Comparison of ENCODE assay signal across 10 cellular contexts in genomic region chr10:59873924-59874323, GRCh38. TPM values are rescaled to one million over a fixed set of nuclear protein-coding genes. Genes with fewer than 3 reads are reported as not detected.
A peak's percentile ranks its signal among the peaks of the same experiment; 100 is the strongest.
DNase-seq lines count a peak whose midpoint lies in the region; ATAC-seq and TF ChIP-seq lines count a peak whose summit lies in the region.
"Had no signal": no experiment of that assay in that cellular context is flagged by ENCODE, and none has a peak within 500 bp of the region (broad histone marks: within the 10 kb centered on the region; RNA-seq: fewer than 3 reads in every experiment).

No MANE protein-coding gene starts in this region.

- peak; percentile 69 for ATAC-seq in GM21528 (IDR thresholded peaks at IDR 0.05; ENCODE audit: low FRiP score, unreplicated experiment)
- peak; percentile 87 for ATAC-seq in HG03354 (IDR thresholded peaks at IDR 0.05; ENCODE audit: poor library complexity, severe bottlenecking, unreplicated experiment)
- ATAC-seq in left cardiac atrium, result no peak
- ATAC-seq: Panc1 had no signal

- H3K36me3 ChIP-seq in vagina (no peaks in the 10 kb centered on the region), spleen (no peaks in the 10 kb centered on the region)

- in situ Hi-C loops in GM13976 (cut with MboI; ENCODE audit: low sequenced_read_pairs, unreplicated experiment), result loop anchor here (25.0 kb wide), 1 partner anchor 163 kb away; no protein-coding TSS in a partner anchor

- H3K27me3 ChIP-seq in vagina (no peaks in the 10 kb centered on the region), spleen (replicated peaks in 1 of 7) (no peaks in the 10 kb centered on the region)

- TF ChIP-seq POLR2A in vagina (IDR thresholded peaks at IDR 0.05) (no peak), spleen (IDR thresholded peaks at IDR 0.05) (no peak)

- DNase-seq in GM13976 (ENCODE audit: low spot score) (peak; percentile 44), germinal center (ENCODE audit: low spot score) (peak; percentile 56), mesenteric fat pad (ENCODE audit: low spot score) (no peak), vagina (ENCODE audit: extremely low spot score in 2 of 2) (no peak), spleen (no peak), left cardiac atrium (no peak)
- DNase-seq: activated CD4-positive, alpha-beta T cell treated with anti-CD3 and anti-CD28 coated beads, Interleukin-2, amount 50 U/mL, for 48 hours had no signal

- H3K4me3 ChIP-seq in vagina, result no peak overlapping the region
- no peak overlapping the region for H3K4me3 ChIP-seq in spleen

- H3K27ac ChIP-seq in vagina (no peak overlapping the region), spleen (peak overlapping the region in 1 of 8 donors; percentile 52)

- intact Hi-C loops in vagina (cut with DNase I) (no loop called here), spleen (cut with DNase I; ENCODE audit: low total_unique reads) (no loop called here), left cardiac atrium (cut with DNase I) (no loop called here)

- H3K4me1 ChIP-seq in vagina, result peaks cover 66% of the 10 kb centered on the region
- H3K4me1 ChIP-seq in spleen, result peaks cover 15 to 76% (median 49%) of the 10 kb centered on the region in 6 donors

- TF ChIP-seq CTCF in GM13976 (IDR thresholded peaks at IDR 0.05; ENCODE audit: borderline replicate concordance, control extremely low read depth, extremely low read depth, insufficient read depth, missing control alignments) (no peak), vagina (IDR thresholded peaks at IDR 0.05) (no peak), spleen (IDR thresholded peaks at IDR 0.05 in 8 of 11, conservative IDR thresholded peaks at IDR 0.05 in 3 of 11) (no peak)

- H3K9me3 ChIP-seq in vagina (no peaks in the 10 kb centered on the region), spleen (no peaks in the 10 kb centered on the region)

- 58 to 87% (median 67%) methylated on average over 4 of the region's 4 CpGs for WGBS in spleen, 5 donors

RNA-seq across cellular contexts. Expression of gene CCDC6, which starts 32.4 kb away (rescaled TPM):
- total RNA-seq in mesenteric fat pad (31.2 TPM), vagina (47.4 TPM), spleen (10 to 100 TPM; 29.3 to 55.1 (median 41.3) TPM), left cardiac atrium (10 to 100 TPM; 21.0 to 24.3 TPM)
- polyA plus RNA-seq in spleen, result 10 to 100 TPM in 2 of 3 donors, 1 to 10 TPM in 1; 8.7 to 13.9 (median 13.7) TPM

Comparison
In these comparisons a context has a peak if more than half of its experiments do, and no peak if none do; other contexts are left out.
1. DNase-seq: peak in GM13976 (single experiment) and germinal center (single experiment); none in mesenteric fat pad (single experiment), vagina (0 of 2), spleen (single experiment) and left cardiac atrium (single experiment).
2. ATAC-seq: peak in GM21528 (single experiment) and HG03354 (single experiment); none in left cardiac atrium (0 of 2).